In the genomic region with DNA sequence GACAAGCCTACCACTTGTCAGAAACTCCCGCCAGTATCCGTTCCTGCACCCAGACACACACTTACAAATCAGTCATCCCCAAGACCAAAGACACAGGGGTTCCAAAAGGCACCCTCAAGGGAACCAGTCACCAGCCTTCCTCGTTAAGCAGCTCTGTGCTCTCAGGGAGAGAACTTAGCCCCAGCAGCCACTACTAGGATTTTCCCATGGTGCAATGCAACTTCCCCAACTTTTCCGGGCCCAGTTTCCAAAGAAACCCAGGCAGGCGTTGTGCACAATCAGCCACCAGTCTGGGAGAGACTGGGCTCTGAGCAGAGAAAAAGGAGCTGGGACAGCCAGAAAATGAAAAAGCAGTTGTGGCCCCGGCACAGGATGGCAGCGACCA, we compare ENCODE assay signal across 8 cellular contexts.
DNase-seq lines count a peak whose midpoint lies in the region; ATAC-seq lines count a peak whose summit lies in the region.

No MANE protein-coding gene starts in this region.

- peaks cover 8 to 29% (median 24%) of the 10 kb centered on the region in 5 donors for H3K4me1 ChIP-seq in subcutaneous abdominal adipose tissue (ENCODE audit: control insufficient read depth in 5 of 5, insufficient read depth in 5 of 5, low read length in 5 of 5)

- ATAC-seq in HG02973 (IDR thresholded peaks at IDR 0.05; ENCODE audit: unreplicated experiment) = no peak

- DNase-seq in CD1c-positive myeloid dendritic cell (ENCODE audit: extremely low spot score) (peak; percentile 30), cerebellar cortex (ENCODE audit: low spot score) (peak; percentile 43), left kidney (ENCODE audit: low read depth, low spot score) (peak; percentile 78), NCI-H446 treated with DMSO at 0.1 percent for 48 hours (lab: John Stamatoyannopoulos, UW) (no peak)
- no peak for DNase-seq in stimulated activated CD4-positive, alpha-beta T cell treated with anti-CD3 and anti-CD28 coated beads, Interleukin-4, amount 100 ng/mL, for 4 hours

- H3K27ac ChIP-seq in KOPT-K1 (ENCODE audit: low read depth, low read length, poor library complexity, severe bottlenecking) (peak overlapping the region; percentile 53), subcutaneous abdominal adipose tissue (ENCODE audit: low read depth, low read length) (peak overlapping the region; percentile 41)

- H3K9ac ChIP-seq in subcutaneous abdominal adipose tissue (ENCODE audit: low read length in 5 of 5) = peak overlapping the region; percentile 73 to 86 (median 76)

- H3K9me3 ChIP-seq in KOPT-K1 (ENCODE audit: insufficient read depth, low read length, poor library complexity, severe bottlenecking) (no peaks in the 10 kb centered on the region), subcutaneous abdominal adipose tissue (ENCODE audit: control insufficient read depth in 5 of 5, low read length in 5 of 5) (peaks cover 0 to 7% (median 0%) of the 10 kb centered on the region in 5 donors)

- no peaks in the 10 kb centered on the region for H3K27me3 ChIP-seq in subcutaneous abdominal adipose tissue (ENCODE audit: control insufficient read depth in 5 of 5, insufficient read depth in 4 of 5, low read length in 5 of 5)

- peak overlapping the region; percentile 80 to 96 (median 83) for H3K4me3 ChIP-seq in subcutaneous abdominal adipose tissue (ENCODE audit: low read depth in 1 of 5, low read length in 5 of 5)

- no peaks in the 10 kb centered on the region; the same call in 1 of the 2 replicates for H3K36me3 ChIP-seq in KOPT-K1 (ENCODE audit: insufficient read depth, low read length)
- H3K36me3 ChIP-seq in subcutaneous abdominal adipose tissue (ENCODE audit: control insufficient read depth in 5 of 5, insufficient read depth in 5 of 5, low read length in 5 of 5) = no peaks in the 10 kb centered on the region

Comparison
In these comparisons a context has a peak if more than half of its experiments do, and no peak if none do; other contexts are left out.
1. DNase-seq: peak in CD1c-positive myeloid dendritic cell (single experiment), cerebellar cortex (single experiment) and left kidney (single experiment); none in NCI-H446 treated with DMSO at 0.1 percent for 48 hours (single experiment) and stimulated activated CD4-positive, alpha-beta T cell treated with anti-CD3 and anti-CD28 coated beads, Interleukin-4, amount 100 ng/mL, for 4 hours (0 of 2).